In the genomic region with DNA sequence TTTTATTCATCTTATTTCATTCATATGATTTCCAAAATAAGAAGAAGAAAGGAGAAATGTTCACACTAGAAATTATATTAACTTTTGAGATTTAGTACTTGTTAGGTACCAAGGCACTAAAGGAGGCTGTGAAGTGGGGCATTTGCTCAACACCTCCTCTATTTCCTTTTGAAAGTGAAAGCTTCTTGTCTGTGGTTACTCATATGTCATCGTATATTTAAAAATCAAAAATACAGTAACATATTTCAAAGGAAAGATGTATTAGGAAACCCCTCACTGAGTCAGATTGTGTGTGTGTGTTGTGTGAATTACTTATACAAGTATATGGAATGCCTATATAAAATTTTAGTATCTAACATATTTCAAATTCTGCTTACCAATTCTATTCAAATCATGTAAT, we compare ENCODE assay signal across 19 cellular contexts.
A peak's percentile ranks its signal among the peaks of the same experiment; 100 is the strongest.
DNase-seq lines count a peak whose midpoint lies in the region; ATAC-seq and TF ChIP-seq lines count a peak whose summit lies in the region.
"Had no signal": no experiment of that assay in that cellular context is flagged by ENCODE, and none has a peak within 500 bp of the region (broad histone marks: within the 10 kb centered on the region; RNA-seq: fewer than 3 reads in every experiment).

No MANE protein-coding gene starts in this region.

- no peak for DNase-seq in activated CD4-positive, CD25-positive, alpha-beta regulatory T cell (lab: John Stamatoyannopoulos, UW)
- DNase-seq in HT1080 (ENCODE audit: low read depth) (peak; percentile 37), GDM1 (lab: John Stamatoyannopoulos, UW) (no peak), cerebellar nuclear complex (lab: John Stamatoyannopoulos, UW) (no peak)
- DNase-seq in activated CD8-positive, alpha-beta T cell treated with anti-CD3 and anti-CD28 coated beads for 36 hours = peak; percentile 10
- DNase-seq in naive thymus-derived CD8-positive, alpha-beta T cell = peak in 1 of 10 donors; percentile 15
- DNase-seq: activated CD4-positive, alpha-beta memory T cell treated with anti-CD3 and anti-CD28 coated beads, Interleukin-2, amount 10 ng/mL, durations not matched to agents 7 days and 5 days; activated T-cell treated with anti-CD3 and anti-CD28 coated beads, Interleukin-2, amount 50 U/mL, for 72 hours; erythroblast; hippocampal formation; NCI-H1048; NCI-H2029 treated with DMSO at 0.1 percent for 48 hours; NCI-H446; small intestine; stimulated activated CD4-positive, alpha-beta T cell treated with anti-CD3 and anti-CD28 coated beads, Interleukin-4, amount 100 ng/mL, for 1 hour; WERI-Rb-1 had no signal

- H3K4me1 Mint-ChIP-seq in activated CD8-positive, alpha-beta T cell treated with anti-CD3 and anti-CD28 coated beads for 36 hours (ENCODE audit: low read depth) = peaks cover 13% of the 10 kb centered on the region
- H3K4me1 Mint-ChIP-seq in naive thymus-derived CD8-positive, alpha-beta T cell = peaks cover 0 to 10% (median 5%) of the 10 kb centered on the region in 4 donors

- intact Hi-C loops in activated CD8-positive, alpha-beta T cell treated with anti-CD3 and anti-CD28 coated beads for 36 hours (cut with micrococcal nuclease) = no loop called here

- H3K4me3 Mint-ChIP-seq in activated CD8-positive, alpha-beta T cell treated with anti-CD3 and anti-CD28 coated beads for 36 hours = no peak overlapping the region
- peak overlapping the region in 9 of 10 donors; percentile 26 to 72 (median 42) for H3K4me3 Mint-ChIP-seq in naive thymus-derived CD8-positive, alpha-beta T cell
- H3K4me3 Mint-ChIP-seq: activated CD4-positive, alpha-beta memory T cell treated with anti-CD3 and anti-CD28 coated beads, Interleukin-2, amount 10 ng/mL, durations not matched to agents 7 days and 5 days; type B pancreatic cell had no signal

- no peaks in the 10 kb centered on the region for H3K9me3 Mint-ChIP-seq in activated CD8-positive, alpha-beta T cell treated with anti-CD3 and anti-CD28 coated beads for 36 hours
- H3K9me3 Mint-ChIP-seq in naive thymus-derived CD8-positive, alpha-beta T cell = peaks cover 0 to 4% (median 0%) of the 10 kb centered on the region in 9 donors
- H3K9me3 Mint-ChIP-seq: activated CD4-positive, alpha-beta memory T cell treated with anti-CD3 and anti-CD28 coated beads, Interleukin-2, amount 10 ng/mL, durations not matched to agents 7 days and 5 days; type B pancreatic cell had no signal

- ATAC-seq in activated CD4-positive, CD25-positive, alpha-beta regulatory T cell treated with anti-CD3 and anti-CD28 coated beads, Interleukin-2, amount 50 U/mL, for 24 hours = peak; percentile 41 to 64
- peak; percentile 77 for ATAC-seq in activated CD8-positive, alpha-beta T cell treated with anti-CD3 and anti-CD28 coated beads for 36 hours
- ATAC-seq in naive thymus-derived CD8-positive, alpha-beta T cell = peak; percentile 42 to 71
- no peak for ATAC-seq in GM18870 (IDR thresholded peaks at IDR 0.05; ENCODE audit: unreplicated experiment)

- H3K27ac Mint-ChIP-seq in activated CD8-positive, alpha-beta T cell treated with anti-CD3 and anti-CD28 coated beads for 36 hours = no peak overlapping the region
- peak overlapping the region in 7 of 10 donors; percentile 20 to 84 (median 62) for H3K27ac Mint-ChIP-seq in naive thymus-derived CD8-positive, alpha-beta T cell
- H3K27ac Mint-ChIP-seq: activated CD4-positive, alpha-beta memory T cell treated with anti-CD3 and anti-CD28 coated beads, Interleukin-2, amount 10 ng/mL, durations not matched to agents 7 days and 5 days; activated T-cell treated with anti-CD3 and anti-CD28 coated beads, Interleukin-2, amount 50 U/mL, for 72 hours; type B pancreatic cell had no signal

- CTCF ChIA-PET in activated CD8-positive, alpha-beta T cell treated with anti-CD3 and anti-CD28 coated beads for 36 hours (lab: Charles Lee) = no interaction called here

- peaks cover 5% of the 10 kb centered on the region for H3K27me3 Mint-ChIP-seq in activated CD8-positive, alpha-beta T cell treated with anti-CD3 and anti-CD28 coated beads for 36 hours
- peaks cover 3 to 9% (median 4%) of the 10 kb centered on the region in 5 donors for H3K27me3 Mint-ChIP-seq in naive thymus-derived CD8-positive, alpha-beta T cell
- H3K27me3 Mint-ChIP-seq: activated CD4-positive, alpha-beta memory T cell treated with anti-CD3 and anti-CD28 coated beads, Interleukin-2, amount 10 ng/mL, durations not matched to agents 7 days and 5 days; type B pancreatic cell had no signal

- TF ChIP-seq CTCF in activated CD8-positive, alpha-beta T cell treated with anti-CD3 and anti-CD28 coated beads for 36 hours (IDR thresholded peaks at IDR 0.05) = no peak

- no peaks in the 10 kb centered on the region for H3K36me3 Mint-ChIP-seq in activated CD8-positive, alpha-beta T cell treated with anti-CD3 and anti-CD28 coated beads for 36 hours (ENCODE audit: low read depth)
- H3K36me3 Mint-ChIP-seq in naive thymus-derived CD8-positive, alpha-beta T cell = no peaks in the 10 kb centered on the region
- H3K36me3 Mint-ChIP-seq: type B pancreatic cell had no signal

- POLR2A ChIA-PET in activated CD8-positive, alpha-beta T cell treated with anti-CD3 and anti-CD28 coated beads for 36 hours (lab: Charles Lee) = no interaction called here
- POLR2A ChIA-PET in naive thymus-derived CD8-positive, alpha-beta T cell (lab: Charles Lee) = no interaction called here

Comparison
In these comparisons a context has a peak if more than half of its experiments do, and no peak if none do; other contexts are left out.
1. DNase-seq: peak in HT1080 (single experiment) and activated CD8-positive, alpha-beta T cell treated with anti-CD3 and anti-CD28 coated beads for 36 hours (single experiment); none in activated CD4-positive, CD25-positive, alpha-beta regulatory T cell (0 of 4), GDM1 (single experiment) and cerebellar nuclear complex (0 of 2).